ENCODE assay signal across 8 cellular contexts in the genomic region with DNA sequence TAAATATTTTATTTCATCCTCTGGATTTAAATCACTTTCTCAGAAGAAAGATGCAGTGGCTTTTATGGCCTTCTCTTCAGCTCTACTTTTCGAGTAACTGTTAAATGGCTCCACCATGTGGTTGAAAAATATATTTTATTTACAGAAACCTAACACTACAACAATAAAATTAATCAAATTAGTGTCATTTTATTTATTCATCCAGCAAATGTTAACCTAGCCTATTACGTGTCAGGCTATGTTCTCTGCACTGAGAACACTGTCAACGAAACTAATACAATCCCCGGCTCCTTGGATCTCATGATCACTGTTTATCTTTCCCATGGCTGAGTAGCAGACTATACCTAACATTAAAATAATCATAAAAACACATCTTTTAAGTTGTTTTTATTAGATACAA.
A peak's percentile ranks its signal among the peaks of the same experiment; 100 is the strongest.
DNase-seq lines count a peak whose midpoint lies in the region; ATAC-seq and TF ChIP-seq lines count a peak whose summit lies in the region.

No MANE protein-coding gene starts in this region.

- H3K4me2 ChIP-seq in OCI-LY1 (ENCODE audit: low read length), result no peak overlapping the region

- peak; percentile 69 for ATAC-seq in HG02981 (IDR thresholded peaks at IDR 0.05; ENCODE audit: unreplicated experiment)

- no peaks in the 10 kb centered on the region for H4K20me1 ChIP-seq in OCI-LY1 (ENCODE audit: insufficient read depth, low read length)

- no peaks in the 10 kb centered on the region for H3K79me2 ChIP-seq in OCI-LY1 (ENCODE audit: insufficient read depth, low read length)

- H3K4me3 ChIP-seq in OCI-LY1 (ENCODE audit: low read depth, low read length, poor library complexity, severe bottlenecking), result no peak overlapping the region

- H3K9me3 ChIP-seq in OCI-LY1 (ENCODE audit: low read length), result no peaks in the 10 kb centered on the region

- no peak overlapping the region for H2AFZ ChIP-seq in OCI-LY1 (ENCODE audit: low read length)

- H3F3A ChIP-seq in OCI-LY1 (ENCODE audit: insufficient read depth, low read length), result no peaks in the 10 kb centered on the region

- peak; percentile 38 to 45 for DNase-seq in NCI-H2081 (lab: John Stamatoyannopoulos, UW)
- DNase-seq in NCI-H2081 treated with DMSO at 0.1 percent for 48 hours (lab: John Stamatoyannopoulos, UW), result no peak
- DNase-seq in fibroblast of gingiva (ENCODE audit: low read depth), result peak; percentile 28
- peak; percentile 23 for DNase-seq in stromal cell of bone marrow (ENCODE audit: low read depth)
- no peak for DNase-seq in activated gamma-delta T cell (lab: John Stamatoyannopoulos, UW)
- no peak for DNase-seq in posterior cingulate gyrus

- intact Hi-C loops in posterior cingulate gyrus (cut with DNase I), result no loop called here

- H3K27me3 ChIP-seq in OCI-LY1 (ENCODE audit: insufficient read depth, low read length), result no peaks in the 10 kb centered on the region

- no peaks in the 10 kb centered on the region for H3K9me2 ChIP-seq in OCI-LY1 (ENCODE audit: low read depth, low read length)

- no peaks in the 10 kb centered on the region for H3K4me1 ChIP-seq in OCI-LY1 (ENCODE audit: insufficient read depth, low read length, severe bottlenecking)

- H3K9ac ChIP-seq in OCI-LY1 (ENCODE audit: low read length), result no peak overlapping the region

- no peak overlapping the region for H3K27ac ChIP-seq in OCI-LY1 (ENCODE audit: low read depth, low read length, poor library complexity, severe bottlenecking)

- no peaks in the 10 kb centered on the region for H3K36me3 ChIP-seq in OCI-LY1 (ENCODE audit: insufficient read depth, low read length)

- peak; percentile 68 for TF ChIP-seq CTCF in OCI-LY1 (IDR thresholded peaks at IDR 0.05; ENCODE audit: low read length)

Comparison
In these comparisons a context has a peak if more than half of its experiments do, and no peak if none do; other contexts are left out.
1. DNase-seq: peak in NCI-H2081 (2 of 2), fibroblast of gingiva (single experiment) and stromal cell of bone marrow (single experiment); none in NCI-H2081 treated with DMSO at 0.1 percent for 48 hours (single experiment), activated gamma-delta T cell (single experiment) and posterior cingulate gyrus (0 of 10).